ENCODE assay signal across 9 cellular contexts in genomic region chr1:159089184-159089791, GRCh38. TPM values are rescaled to one million over a fixed set of nuclear protein-coding genes. Genes with fewer than 3 reads are reported as not detected.
DNase-seq lines count a peak whose midpoint lies in the region; ATAC-seq and FAIRE-seq lines count a peak whose summit lies in the region.
"Had no signal": no experiment of that assay in that cellular context is flagged by ENCODE, and none has a peak within 500 bp of the region (broad histone marks: within the 10 kb centered on the region; RNA-seq: fewer than 3 reads in every experiment).

No MANE protein-coding gene starts in this region.

- peak; percentile 86 for FAIRE-seq in GM19239 (lab: Jason Lieb, UNC)

- peak; percentile 51 for DNase-seq in CD1c-positive myeloid dendritic cell (ENCODE audit: extremely low spot score)
- no peak for DNase-seq in GM19239 (ENCODE audit: insufficient read length, low spot score)
- peak; percentile 38 for DNase-seq in RPMI7951 (ENCODE audit: low read depth)
- peak; percentile 9 for DNase-seq in iPS DF 4.7 (ENCODE audit: extremely low read depth, low spot score)
- DNase-seq in NCI-H2107 (lab: John Stamatoyannopoulos, UW): no peak
- DNase-seq in effector CD4-positive, alpha-beta T cell: no peak

- no peak for ATAC-seq in GM21528 (IDR thresholded peaks at IDR 0.05; ENCODE audit: low FRiP score, unreplicated experiment)
- no peak for ATAC-seq in HG02588 (IDR thresholded peaks at IDR 0.05; ENCODE audit: unreplicated experiment)

RNA-seq across cellular contexts. Expression of gene AIM2, which starts 12.7 kb away (rescaled TPM):
- 13.9 and 15.5 TPM in 2 replicates for total RNA-seq in RPMI7951 (2014; rRNA removed; shearing (Covaris generic))
- total RNA-seq: glomerular endothelial cell had no signal

Comparison
In these comparisons a context has a peak if more than half of its experiments do, and no peak if none do; other contexts are left out.
1. DNase-seq: peak in CD1c-positive myeloid dendritic cell (single experiment), RPMI7951 (single experiment) and iPS DF 4.7 (single experiment); none in GM19239 (single experiment), NCI-H2107 (single experiment) and effector CD4-positive, alpha-beta T cell (single experiment).